In the genomic region with DNA sequence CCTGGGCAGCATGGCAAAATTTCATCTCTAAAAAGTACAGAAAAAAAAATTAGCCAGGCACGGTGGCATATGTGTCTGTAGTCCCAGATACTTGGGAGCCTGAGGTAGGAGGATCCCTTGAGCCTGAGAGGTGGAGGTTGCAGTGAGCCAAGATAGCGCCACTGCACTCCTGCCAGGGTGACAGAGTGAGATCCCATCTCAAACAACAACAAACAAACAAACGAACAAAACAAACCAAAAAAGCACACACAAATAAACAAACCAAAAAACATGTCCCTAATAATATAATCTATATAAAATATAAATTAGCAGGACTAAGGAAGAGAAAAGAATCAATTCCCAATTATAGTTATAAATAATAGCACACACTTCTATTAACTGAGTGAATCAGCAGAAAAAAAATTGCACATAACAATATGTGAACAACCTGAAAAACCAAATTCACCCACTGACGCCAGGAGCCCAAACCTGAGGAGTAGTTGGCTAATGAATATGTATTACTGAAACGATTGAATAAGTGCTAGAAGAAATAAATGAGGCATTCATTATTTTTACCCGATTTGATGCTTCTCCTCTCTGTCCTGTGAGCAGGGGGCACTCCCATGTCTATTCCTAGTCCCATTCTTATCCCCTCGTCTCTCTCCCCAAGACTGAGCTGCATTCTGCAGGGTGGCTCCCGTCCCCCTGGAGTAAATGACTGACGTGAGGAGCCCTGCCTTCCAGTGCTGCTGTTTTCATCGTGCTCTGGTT, we compare ENCODE assay signal across 30 cellular contexts.
"Had no signal": no experiment of that assay in that cellular context is flagged by ENCODE, and none has a peak within 500 bp of the region (broad histone marks: within the 10 kb centered on the region; RNA-seq: fewer than 3 reads in every experiment).

No MANE protein-coding gene starts in this region.

- H3K36me3 Mint-ChIP-seq: mesothelial cell of epicardium, natural killer cell, neural progenitor cell had no signal

- H3K4me3 ChIP-seq: left lung, lower lobe of right lung, neural progenitor cell, ovary, skin epidermis, suprapubic skin, thoracic aorta, tibial artery, upper lobe of right lung had no signal

- H3K9me3 Mint-ChIP-seq: mesothelial cell of epicardium; natural killer cell; nephron progenitor cell; neural progenitor cell; stimulated activated naive CD8-positive, alpha-beta T cell treated with anti-CD3 and anti-CD28 coated beads, Interleukin-15, Interleukin-2, amounts not matched to agents 100 ng/mL and 50 ng/mL, for 24 hours had no signal

- H3K4me3 Mint-ChIP-seq: mesothelial cell of epicardium; naive B cell; natural killer cell; nephron progenitor cell; neural progenitor cell; stimulated activated naive CD8-positive, alpha-beta T cell treated with anti-CD3 and anti-CD28 coated beads, Interleukin-15, Interleukin-2, amounts not matched to agents 100 ng/mL and 50 ng/mL, for 24 hours had no signal

- H2AFZ ChIP-seq: neural progenitor cell had no signal

- H3K4me2 ChIP-seq: neural progenitor cell had no signal

- H3K9me3 ChIP-seq: left lung, lower lobe of right lung, neutrophil, ovary, suprapubic skin, thoracic aorta, tibial artery, upper lobe of right lung had no signal

- H3K4me1 ChIP-seq: left lung, lower lobe of right lung, neural progenitor cell, suprapubic skin, tibial artery, upper lobe of right lung had no signal

- H3K36me3 ChIP-seq: left lung, lower lobe of right lung, neural progenitor cell, neutrophil, ovary, suprapubic skin, thoracic aorta, tibial artery, upper lobe of right lung had no signal

- H3K27ac Mint-ChIP-seq: mesothelial cell of epicardium; natural killer cell; nephron progenitor cell; neural progenitor cell; progenitor cell of endocrine pancreas; stimulated activated naive CD8-positive, alpha-beta T cell treated with anti-CD3 and anti-CD28 coated beads, Interleukin-15, Interleukin-2, amounts not matched to agents 100 ng/mL and 50 ng/mL, for 24 hours had no signal

- H3K4me1 Mint-ChIP-seq: mesothelial cell of epicardium, natural killer cell, nephron progenitor cell, neural progenitor cell had no signal

- DNase-seq: hippocampal formation; kidney glomerular epithelial cell; left colon; left lung; lower lobe of right lung; mammary epithelial cell; mesendoderm; naive B cell; natural killer cell; nephron progenitor cell; occipital lobe; ovary; right cardiac atrium; stimulated activated CD4-positive, alpha-beta T cell treated with anti-CD3 and anti-CD28 coated beads, Interleukin-12 subunit alpha, Interleukin-12 subunit beta, amount 100 ng/mL, for 4 hours; stimulated activated CD4-positive, alpha-beta T cell treated with anti-CD3 and anti-CD28 coated beads, Interleukin-15, amount 100 ng/mL, for 24 hours; stimulated activated CD4-positive, alpha-beta T cell treated with anti-CD3 and anti-CD28 coated beads, Interleukin-2, amount 100 ng/mL, for 24 hours; stimulated activated CD4-positive, alpha-beta T cell treated with anti-CD3 and anti-CD28 coated beads, Interleukin-4, amount 100 ng/mL, for 1 hour; stimulated activated naive CD4-positive, alpha-beta T cell; tibial artery; trophoblast cell; upper lobe of right lung had no signal

- H3K9ac ChIP-seq: neural progenitor cell had no signal

- ATAC-seq: left colon, left lung, lower lobe of right lung, natural killer cell, right cardiac atrium, sciatic nerve, upper lobe of right lung had no signal

- H3K27ac ChIP-seq: left lung, lower lobe of right lung, neural progenitor cell, neutrophil, ovary, skin epidermis, suprapubic skin, thoracic aorta, tibial artery, upper lobe of right lung had no signal

- H3K27me3 ChIP-seq: neutrophil, ovary had no signal
